In the genomic region with DNA sequence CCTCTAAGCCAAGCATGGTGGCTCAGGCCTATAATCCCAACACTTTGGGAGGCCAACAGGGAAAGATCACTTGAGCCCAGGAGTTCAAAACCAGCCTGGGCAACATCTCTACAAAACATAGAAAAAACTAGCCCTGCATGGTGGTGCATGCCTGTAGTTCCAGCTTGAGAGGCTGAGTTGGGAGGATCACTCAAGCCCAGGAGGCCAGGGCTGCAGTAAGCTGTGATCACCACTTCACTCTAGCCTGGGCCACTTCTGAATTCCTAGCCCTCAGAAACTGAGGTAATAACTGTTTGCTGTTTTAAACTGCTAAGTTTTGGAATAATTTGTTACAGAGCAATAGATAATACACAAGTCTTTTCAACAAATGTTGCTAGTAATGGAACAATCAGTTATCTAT, we compare ENCODE assay signal across 20 cellular contexts. TPM values are rescaled to one million over a fixed set of nuclear protein-coding genes. Genes with fewer than 3 reads are reported as not detected.
A peak's percentile ranks its signal among the peaks of the same experiment; 100 is the strongest.
DNase-seq lines count a peak whose midpoint lies in the region; ATAC-seq and TF ChIP-seq lines count a peak whose summit lies in the region.
"Had no signal": no experiment of that assay in that cellular context is flagged by ENCODE, and none has a peak within 500 bp of the region (broad histone marks: within the 10 kb centered on the region; RNA-seq: fewer than 3 reads in every experiment).

No MANE protein-coding gene starts in this region.

- no peak overlapping the region for H2BK12ac ChIP-seq in trophoblast cell (ENCODE audit: low read length)

- no peak for ATAC-seq in activated naive CD4-positive, alpha-beta T cell treated with anti-CD3 and anti-CD28 coated beads, Interleukin-2, amount 50 U/mL, for 72 hours
- no peak; the same call in 1 of the 2 replicates for ATAC-seq in IMR-90 (ENCODE audit: low read depth)
- ATAC-seq in activated T-helper 17 cell treated with anti-CD3 and anti-CD28 coated beads, Interleukin-2, amount 50 U/mL, for 72 hours (replicated peaks), result no peak

- POLR2A ChIA-PET in IMR-90 (lab: Charles Lee; ENCODE audit: unreplicated experiment), result no interaction called here

- H3K56ac ChIP-seq in IMR-90 (ENCODE audit: extremely low read depth, insufficient read depth, low read length), result no peak overlapping the region

- H3K36me3 ChIP-seq in IMR-90 (ENCODE audit: control insufficient read depth, insufficient read depth, low read length) (peaks cover 4% of the 10 kb centered on the region; the same call in 1 of the 2 replicates), trophoblast cell (ENCODE audit: control insufficient read depth in 1 of 2, insufficient read depth in 2 of 2, low read length in 2 of 2) (peaks cover 3% of the 10 kb centered on the region in 2 experiments)

- peaks cover 28 to 51% of the 10 kb centered on the region in 2 experiments for H3K79me1 ChIP-seq in IMR-90 (ENCODE audit: low read depth in 1 of 2, low read length in 2 of 2)
- no peaks in the 10 kb centered on the region for H3K79me1 ChIP-seq in trophoblast cell (ENCODE audit: low read length)

- H4K91ac ChIP-seq in IMR-90 (ENCODE audit: insufficient read depth, low read depth, low read length) (no peak overlapping the region), trophoblast cell (ENCODE audit: low read depth, low read length) (no peak overlapping the region)

- peaks cover 56% of the 10 kb centered on the region for H4K20me1 ChIP-seq in IMR-90 (ENCODE audit: insufficient read depth, low read length)

- peak overlapping the region; percentile 41 for H2BK5ac ChIP-seq in IMR-90 (ENCODE audit: low read depth, low read length, poor library complexity, severe bottlenecking)
- no peak overlapping the region for H2BK5ac ChIP-seq in trophoblast cell (ENCODE audit: low read depth, low read length, poor library complexity)

- dilution Hi-C loops in IMR-90 (cut with HindIII; ENCODE audit: low sequenced_read_pairs, unreplicated experiment), result no loop called here

- peaks cover 2% of the 10 kb centered on the region for H3K4me1 Mint-ChIP-seq in activated naive CD4-positive, alpha-beta T cell treated with anti-CD3 and anti-CD28 coated beads, Interleukin-2, amount 10 ng/mL, durations not matched to agents 7 days and 5 days
- peaks cover 6% of the 10 kb centered on the region for H3K4me1 Mint-ChIP-seq in activated T-helper 17 cell treated with anti-CD3 and anti-CD28 coated beads, Interleukin-2, amount 50 U/mL, for 72 hours

- H2BK20ac ChIP-seq in IMR-90 (ENCODE audit: low read depth, low read length), result no peak overlapping the region

- H3K79me2 ChIP-seq in trophoblast cell (ENCODE audit: control insufficient read depth, insufficient read depth, low read length, poor library complexity), result peaks cover 5% of the 10 kb centered on the region

- H3K27me3 ChIP-seq in IMR-90 (ENCODE audit: control insufficient read depth, insufficient read depth, low read length), result no peaks in the 10 kb centered on the region
- H3K27me3 ChIP-seq in trophoblast cell (ENCODE audit: insufficient read depth, low read length), result no peaks in the 10 kb centered on the region
- H3K27me3 ChIP-seq: BLaER1 treated with 17β-estradiol and CSF1 and Interleukin-3, amounts not matched to agents 10 nM and 100 nM had no signal

- H3K4me2 ChIP-seq in IMR-90 (ENCODE audit: low read depth, low read length) (peak overlapping the region; percentile 23; the same call in 1 of the 2 replicates), trophoblast cell (ENCODE audit: low read length) (no peak overlapping the region)
- H3K4me2 ChIP-seq: BLaER1 treated with 17β-estradiol and CSF1 and Interleukin-3, amounts not matched to agents 10 nM and 100 nM had no signal

- BruUV-seq in IMR-90 (replicated peaks; lab: Mats Ljungman, UMichigan), result no TSS peak

- H3K9me3 Mint-ChIP-seq in activated naive CD4-positive, alpha-beta T cell treated with anti-CD3 and anti-CD28 coated beads, Interleukin-2, amount 50 U/mL, for 72 hours, result no peaks in the 10 kb centered on the region
- no peaks in the 10 kb centered on the region for H3K9me3 Mint-ChIP-seq in activated naive CD4-positive, alpha-beta T cell treated with anti-CD3 and anti-CD28 coated beads, Interleukin-2, amount 10 ng/mL, durations not matched to agents 7 days and 5 days
- no peaks in the 10 kb centered on the region for H3K9me3 Mint-ChIP-seq in activated T-helper 17 cell treated with anti-CD3 and anti-CD28 coated beads, Interleukin-2, amount 50 U/mL, for 72 hours

- peaks cover 0 to 18% of the 10 kb centered on the region in 2 donors for H3K36me3 Mint-ChIP-seq in activated naive CD4-positive, alpha-beta T cell treated with anti-CD3 and anti-CD28 coated beads, Interleukin-2, amount 50 U/mL, for 72 hours
- peaks cover 12% of the 10 kb centered on the region for H3K36me3 Mint-ChIP-seq in activated naive CD4-positive, alpha-beta T cell treated with anti-CD3 and anti-CD28 coated beads, Interleukin-2, amount 10 ng/mL, durations not matched to agents 7 days and 5 days
- peaks cover 22% of the 10 kb centered on the region for H3K36me3 Mint-ChIP-seq in activated T-helper 17 cell treated with anti-CD3 and anti-CD28 coated beads, Interleukin-2, amount 50 U/mL, for 72 hours (ENCODE audit: low read depth)

- H3K14ac ChIP-seq in IMR-90 (replicated peaks; ENCODE audit: low read depth, low read length) (no peak overlapping the region), trophoblast cell (ENCODE audit: low read length) (no peak overlapping the region)

- peak overlapping the region; percentile 50 to 55 for H3K27ac Mint-ChIP-seq in activated naive CD4-positive, alpha-beta T cell treated with anti-CD3 and anti-CD28 coated beads, Interleukin-2, amount 50 U/mL, for 72 hours
- no peak overlapping the region for H3K27ac Mint-ChIP-seq in activated naive CD4-positive, alpha-beta T cell treated with anti-CD3 and anti-CD28 coated beads, Interleukin-2, amount 10 ng/mL, durations not matched to agents 7 days and 5 days
- H3K27ac Mint-ChIP-seq in activated T-helper 17 cell treated with anti-CD3 and anti-CD28 coated beads, Interleukin-2, amount 50 U/mL, for 72 hours, result peak overlapping the region; percentile 4

- H3K4ac ChIP-seq in IMR-90 (ENCODE audit: low read depth, low read length), result peak overlapping the region; percentile 18; the same call in 1 of the 2 replicates
- H3K4ac ChIP-seq in trophoblast cell (ENCODE audit: low read depth, low read length), result peak overlapping the region; percentile 50

- no peaks in the 10 kb centered on the region for H3K27me3 Mint-ChIP-seq in activated naive CD4-positive, alpha-beta T cell treated with anti-CD3 and anti-CD28 coated beads, Interleukin-2, amount 10 ng/mL, durations not matched to agents 7 days and 5 days
- no peaks in the 10 kb centered on the region for H3K27me3 Mint-ChIP-seq in activated T-helper 17 cell treated with anti-CD3 and anti-CD28 coated beads, Interleukin-2, amount 50 U/mL, for 72 hours

- H3K23ac ChIP-seq in IMR-90 (ENCODE audit: low read depth, low read length) (no peak overlapping the region), trophoblast cell (ENCODE audit: low read length) (no peak overlapping the region)

- no peak overlapping the region for H4K12ac ChIP-seq in trophoblast cell (ENCODE audit: low read depth, low read length)

- H2AK5ac ChIP-seq in IMR-90 (ENCODE audit: low read depth, low read length), result no peak overlapping the region
- no peak overlapping the region for H2AK5ac ChIP-seq in trophoblast cell (ENCODE audit: low read length)

- H3K4me3 ChIP-seq in IMR-90 (ENCODE audit: insufficient read depth, low read depth, low read length) (no peak overlapping the region), trophoblast cell (ENCODE audit: low read depth, low read length) (no peak overlapping the region)
- H3K4me3 ChIP-seq: BLaER1 treated with 17β-estradiol and CSF1 and Interleukin-3, amounts not matched to agents 10 nM and 100 nM had no signal

- H2AK9ac ChIP-seq in IMR-90 (replicated peaks; ENCODE audit: low read depth, low read length, poor library complexity), result no peak overlapping the region

- intact Hi-C loops in IMR-90 (cut with micrococcal nuclease), result no loop called here
- intact Hi-C loops in posterior vena cava (cut with DNase I), result no loop called here
- intact Hi-C loops in cardiac septum (cut with DNase I), result no loop called here

- H3K9me1 ChIP-seq in IMR-90 (ENCODE audit: insufficient read depth, low read length), result peaks cover 3% of the 10 kb centered on the region; the same call in 1 of the 2 replicates

- no peak for TF ChIP-seq CTCF in IMR-90 (conservative IDR thresholded peaks at IDR 0.05; ENCODE audit: low read depth, low read length)

- no peak overlapping the region for H4K5ac ChIP-seq in IMR-90 (ENCODE audit: low read depth, low read length)

- in situ Hi-C loops in IMR-90 (cut with MboI; ENCODE audit: low sequenced_read_pairs), result no loop called here

- no peak overlapping the region for H3K4me3 Mint-ChIP-seq in activated naive CD4-positive, alpha-beta T cell treated with anti-CD3 and anti-CD28 coated beads, Interleukin-2, amount 10 ng/mL, durations not matched to agents 7 days and 5 days
- H3K4me3 Mint-ChIP-seq in activated T-helper 17 cell treated with anti-CD3 and anti-CD28 coated beads, Interleukin-2, amount 50 U/mL, for 72 hours, result no peak overlapping the region

- no peak for TF ChIP-seq POLR2A in IMR-90 (IDR thresholded peaks at IDR 0.05; ENCODE audit: low read depth, low read length)

- H2AFZ ChIP-seq in IMR-90 (replicated peaks; ENCODE audit: low read length, poor library complexity) (no peak overlapping the region), trophoblast cell (ENCODE audit: insufficient read depth, low read length, poor library complexity) (no peak overlapping the region)

- no peak overlapping the region for H3K9ac ChIP-seq in IMR-90 (ENCODE audit: low read depth, low read length)
- no peak overlapping the region for H3K9ac ChIP-seq in trophoblast cell (ENCODE audit: low read length)
- H3K9ac ChIP-seq: BLaER1 treated with 17β-estradiol and CSF1 and Interleukin-3, amounts not matched to agents 10 nM and 100 nM had no signal

- H2BK120ac ChIP-seq in IMR-90 (ENCODE audit: low read depth, low read length) (no peak overlapping the region), trophoblast cell (ENCODE audit: insufficient read depth, low read length, poor library complexity) (no peak overlapping the region)

- H3K9me3 ChIP-seq in IMR-90 (ENCODE audit: control insufficient read depth, insufficient read depth, low read length) (no peaks in the 10 kb centered on the region), trophoblast cell (ENCODE audit: insufficient read depth, low read depth, low read length) (no peaks in the 10 kb centered on the region)
- H3K9me3 ChIP-seq: BLaER1 treated with 17β-estradiol and CSF1 and Interleukin-3, amounts not matched to agents 10 nM and 100 nM had no signal

- H3K18ac ChIP-seq in IMR-90 (ENCODE audit: low read depth, low read length) (no peak overlapping the region), trophoblast cell (ENCODE audit: low read length) (peak overlapping the region; percentile 71)

- TF ChIP-seq RAD21 in IMR-90 (IDR thresholded peaks at IDR 0.05; ENCODE audit: low read length), result no peak

- H2BK15ac ChIP-seq in IMR-90 (ENCODE audit: low read depth, low read length), result no peak overlapping the region

- CTCF ChIA-PET in activated naive CD4-positive, alpha-beta T cell treated with anti-CD3 and anti-CD28 coated beads, Interleukin-2, amount 10 ng/mL, durations not matched to agents 7 days and 5 days (lab: Charles Lee), result no interaction called here
- CTCF ChIA-PET in IMR-90 (lab: Yijun Ruan, JAX), result interaction anchor here (0.7 to 1.4 kb wide), 2 partner anchors 10 to 30 kb away, joined by 3 read pairs; a partner anchor contains a TSS

- H3K4me1 ChIP-seq in IMR-90 (ENCODE audit: control insufficient read depth, insufficient read depth, low read length) (peaks cover 7% of the 10 kb centered on the region), trophoblast cell (ENCODE audit: control insufficient read depth in 1 of 2, insufficient read depth in 2 of 2, low read length in 2 of 2) (no peaks in the 10 kb centered on the region)
- H3K4me1 ChIP-seq: BLaER1 treated with 17β-estradiol and CSF1 and Interleukin-3, amounts not matched to agents 10 nM and 100 nM had no signal

- H4K8ac ChIP-seq in IMR-90 (ENCODE audit: low read depth in 2 of 2, low read length in 2 of 2) (no peak overlapping the region), trophoblast cell (ENCODE audit: low read depth, low read length) (no peak overlapping the region)

- DNase-seq in activated naive CD4-positive, alpha-beta T cell treated with anti-CD3 and anti-CD28 coated beads, Interleukin-2, amount 50 U/mL, for 72 hours (ENCODE audit: low spot score in 2 of 2), result no peak
- DNase-seq in activated naive CD4-positive, alpha-beta T cell treated with anti-CD3 and anti-CD28 coated beads, Interleukin-2, amount 10 ng/mL, durations not matched to agents 7 days and 5 days, result no peak
- no peak for DNase-seq in IMR-90
- DNase-seq in trophoblast cell, result no peak
- no peak for DNase-seq in posterior vena cava (ENCODE audit: low spot score)
- DNase-seq in NCI-H748 treated with DMSO at 0.1 percent for 48 hours (lab: John Stamatoyannopoulos, UW), result no peak
- DNase-seq in cardiac septum (ENCODE audit: low spot score), result no peak
- DNase-seq: DND-41, KBM-7, NCI-H1694 treated with DMSO at 0.1 percent for 48 hours, NCI-H510A, NCI-H774, OCI-M1, RPMI8226, SHP77 treated with DMSO at 0.1 percent for 48 hours had no signal

- H3K27ac ChIP-seq in IMR-90 (ENCODE audit: insufficient read depth, low read length) (peak overlapping the region; percentile 46; the same call in 1 of the 2 replicates), trophoblast cell (ENCODE audit: low read depth, low read length) (no peak overlapping the region)
- H3K27ac ChIP-seq: BLaER1 treated with 17β-estradiol and CSF1 and Interleukin-3, amounts not matched to agents 10 nM and 100 nM had no signal

RNA-seq across cellular contexts. Expression of a gene that starts 16.4 kb away (rescaled TPM):
- 10 to 100 TPM; 26.2 to 26.9 TPM for total RNA-seq in activated naive CD4-positive, alpha-beta T cell treated with anti-CD3 and anti-CD28 coated beads, Interleukin-2, amount 50 U/mL, for 72 hours
- total RNA-seq in IMR-90 (2012; rRNA removed) (28.6 and 28.7 TPM in 2 replicates), posterior vena cava (10 to 100 TPM; 31.5 to 33.3 TPM), cardiac septum (19.7 TPM)
- polyA plus RNA-seq in IMR-90 (2012; rRNA removed), result 28.3 and 31.2 TPM in 2 replicates
- polyA plus RNA-seq in IMR-90 (2012; cell fraction: cytosol; rRNA removed), result 21.4 and 28.9 TPM in 2 replicates
- 31.3 and 54.5 TPM in 2 replicates for polyA plus RNA-seq in IMR-90 (2012; cell fraction: nucleus; rRNA removed; ENCODE audit: low replicate concordance)
- 10 to 100 TPM; 26.3 to 37.2 TPM for total RNA-seq in activated T-helper 17 cell treated with anti-CD3 and anti-CD28 coated beads, Interleukin-2, amount 50 U/mL, for 72 hours
- polyA plus RNA-seq in trophoblast cell (2013), result 20.4 and 20.9 TPM in 2 replicates

RNA-seq across cellular contexts. Expression of a gene that starts 29.7 kb away (rescaled TPM):
- under 1 TPM; 0.25 to 0.32 TPM for total RNA-seq in activated naive CD4-positive, alpha-beta T cell treated with anti-CD3 and anti-CD28 coated beads, Interleukin-2, amount 50 U/mL, for 72 hours
- total RNA-seq in IMR-90 (2012; rRNA removed) (not detected in 2 replicates), posterior vena cava (under 1 TPM; 0.29 to 0.46 TPM), cardiac septum (not detected)
- polyA plus RNA-seq in IMR-90 (2012; rRNA removed), result 0.07 TPM in 1 of 2 replicates, not detected in the other
- 0.03 TPM in 1 of 2 replicates, not detected in the other for polyA plus RNA-seq in IMR-90 (2012; cell fraction: cytosol; rRNA removed)
- polyA plus RNA-seq in IMR-90 (2012; cell fraction: nucleus; rRNA removed; ENCODE audit: low replicate concordance), result 0.76 and 2.0 TPM in 2 replicates
- under 1 TPM in 1 of 2 donors, not detected in 1; 0.40 TPM for total RNA-seq in activated T-helper 17 cell treated with anti-CD3 and anti-CD28 coated beads, Interleukin-2, amount 50 U/mL, for 72 hours
- polyA plus RNA-seq in trophoblast cell (2013), result 0.07 TPM in 1 of 2 replicates, not detected in the other
- total RNA-seq: A673, G401, H4 had no signal

RNA-seq across cellular contexts. Expression of a gene that starts 33.1 kb away (rescaled TPM):
- under 1 TPM; 0.30 to 0.49 TPM for total RNA-seq in activated naive CD4-positive, alpha-beta T cell treated with anti-CD3 and anti-CD28 coated beads, Interleukin-2, amount 50 U/mL, for 72 hours
- total RNA-seq in IMR-90 (2012; rRNA removed) (2.3 and 2.8 TPM in 2 replicates), posterior vena cava (1 to 10 TPM; 5.6 to 5.9 TPM), cardiac septum (1.9 TPM)
- polyA plus RNA-seq in IMR-90 (2012; rRNA removed), result 4.5 and 5.4 TPM in 2 replicates
- polyA plus RNA-seq in IMR-90 (2012; cell fraction: cytosol; rRNA removed), result 3.7 and 5.2 TPM in 2 replicates
- polyA plus RNA-seq in IMR-90 (2012; cell fraction: nucleus; rRNA removed; ENCODE audit: low replicate concordance), result 1.5 and 3.6 TPM in 2 replicates
- under 1 TPM; 0.26 to 0.32 TPM for total RNA-seq in activated T-helper 17 cell treated with anti-CD3 and anti-CD28 coated beads, Interleukin-2, amount 50 U/mL, for 72 hours
- polyA plus RNA-seq in trophoblast cell (2013), result 2.0 and 2.5 TPM in 2 replicates

RNA-seq across cellular contexts. Expression of a gene that starts 43.8 kb away (rescaled TPM):
- total RNA-seq in activated naive CD4-positive, alpha-beta T cell treated with anti-CD3 and anti-CD28 coated beads, Interleukin-2, amount 50 U/mL, for 72 hours, result 100 to 1,000 TPM; 101 to 133 TPM
- 15.3 and 18.6 TPM in 2 replicates for total RNA-seq in IMR-90 (2012; rRNA removed)
- polyA plus RNA-seq in IMR-90 (2012; rRNA removed), result 57.0 and 57.8 TPM in 2 replicates
- 15.4 and 23.7 TPM in 2 replicates for polyA plus RNA-seq in IMR-90 (2012; cell fraction: cytosol; rRNA removed)
- 627 and 1,170 TPM in 2 replicates for polyA plus RNA-seq in IMR-90 (2012; cell fraction: nucleus; rRNA removed; ENCODE audit: low replicate concordance)
- 10 to 100 TPM; 68.6 to 94.2 TPM for total RNA-seq in activated T-helper 17 cell treated with anti-CD3 and anti-CD28 coated beads, Interleukin-2, amount 50 U/mL, for 72 hours
- polyA plus RNA-seq in trophoblast cell (2013), result 2.0 and 2.7 TPM in 2 replicates
- 10 to 100 TPM; 32.1 to 56.9 TPM for total RNA-seq in posterior vena cava
- 20.0 TPM for total RNA-seq in cardiac septum

RNA-seq across cellular contexts. Expression of a gene that starts 46.2 kb away (rescaled TPM):
- 10 to 100 TPM; 29.9 to 31.6 TPM for total RNA-seq in activated naive CD4-positive, alpha-beta T cell treated with anti-CD3 and anti-CD28 coated beads, Interleukin-2, amount 50 U/mL, for 72 hours
- total RNA-seq in IMR-90 (2012; rRNA removed) (35.8 and 37.3 TPM in 2 replicates), posterior vena cava (10 to 100 TPM; 28.8 to 29.6 TPM), cardiac septum (19.5 TPM)
- 27.9 and 29.5 TPM in 2 replicates for polyA plus RNA-seq in IMR-90 (2012; rRNA removed)
- 20.4 and 33.3 TPM in 2 replicates for polyA plus RNA-seq in IMR-90 (2012; cell fraction: cytosol; rRNA removed)
- 39.1 and 75.9 TPM in 2 replicates for polyA plus RNA-seq in IMR-90 (2012; cell fraction: nucleus; rRNA removed; ENCODE audit: low replicate concordance)
- total RNA-seq in activated T-helper 17 cell treated with anti-CD3 and anti-CD28 coated beads, Interleukin-2, amount 50 U/mL, for 72 hours, result 10 to 100 TPM; 22.4 to 38.7 TPM
- polyA plus RNA-seq in trophoblast cell (2013), result 39.9 and 42.9 TPM in 2 replicates
